9 cellular contexts compared by ENCODE assay signal in genomic region chr16:74775255-74775654, GRCh38. TPM values are rescaled to one million over a fixed set of nuclear protein-coding genes. Genes with fewer than 3 reads are reported as not detected.
DNase-seq lines count a peak whose midpoint lies in the region; ATAC-seq, FAIRE-seq and TF ChIP-seq lines count a peak whose summit lies in the region.
"Had no signal": no experiment of that assay in that cellular context is flagged by ENCODE, and none has a peak within 500 bp of the region (broad histone marks: within the 10 kb centered on the region; RNA-seq: fewer than 3 reads in every experiment).

No MANE protein-coding gene starts in this region.

- WGBS in K562 (ENCODE audit: insufficient coverage, low coverage, missing lambda C conversion rate) = 4% methylated on average over 5 of the region's 5 CpGs

- ATAC-seq in stimulated activated naive CD8-positive, alpha-beta T cell treated with anti-CD3 and anti-CD28 coated beads, Interleukin-15, Interleukin-2, amounts not matched to agents 100 U/mL and 50 U/mL, for 24 hours = no peak
- ATAC-seq in K562 (no peak), sciatic nerve (no peak), GM18511 (IDR thresholded peaks at IDR 0.05; ENCODE audit: unreplicated experiment) (no peak), GM19452 (IDR thresholded peaks at IDR 0.05; ENCODE audit: unreplicated experiment) (no peak)

- H3K4me2 ChIP-seq in K562 (ENCODE audit: insufficient read depth, low read length) = no peak overlapping the region

- H3K36me3 Mint-ChIP-seq in stimulated activated naive CD8-positive, alpha-beta T cell treated with anti-CD3 and anti-CD28 coated beads, Interleukin-15, Interleukin-2, amounts not matched to agents 100 ng/mL and 50 ng/mL, for 24 hours (ENCODE audit: low read depth) = no peaks in the 10 kb centered on the region
- no peaks in the 10 kb centered on the region for H3K36me3 Mint-ChIP-seq in mesothelial cell of epicardium

- intact Hi-C loops in K562 (cut with micrococcal nuclease) (loop anchor here (5.0 kb wide), 1 partner anchor 87 kb away; no protein-coding TSS in a partner anchor), sciatic nerve (cut with DNase I) (no loop called here)

- H3K4me1 Mint-ChIP-seq in stimulated activated naive CD8-positive, alpha-beta T cell treated with anti-CD3 and anti-CD28 coated beads, Interleukin-15, Interleukin-2, amounts not matched to agents 100 ng/mL and 50 ng/mL, for 24 hours (ENCODE audit: low read depth) = peaks cover 12% of the 10 kb centered on the region
- peaks cover 5% of the 10 kb centered on the region for H3K4me1 Mint-ChIP-seq in mesothelial cell of epicardium

- POLR2A ChIA-PET in K562 (lab: Yijun Ruan, JAX) = interaction anchor here (0.8 to 1.0 kb wide), 2 partner anchors 11 to 37 kb away, joined by 3 to 5 read pairs; no protein-coding TSS in a partner anchor

- in situ Hi-C loops in K562 (cut with MboI) = no loop called here

- H3K4me3 Mint-ChIP-seq in stimulated activated naive CD8-positive, alpha-beta T cell treated with anti-CD3 and anti-CD28 coated beads, Interleukin-15, Interleukin-2, amounts not matched to agents 100 ng/mL and 50 ng/mL, for 24 hours = peak overlapping the region; percentile 49
- H3K4me3 Mint-ChIP-seq in mesothelial cell of epicardium = peak overlapping the region; percentile 38

- CTCF ChIA-PET in K562 (lab: Yijun Ruan, JAX; ENCODE audit: low intra/inter-chr PET ratio) = no interaction called here

- no peak overlapping the region for H3K27ac Mint-ChIP-seq in stimulated activated naive CD8-positive, alpha-beta T cell treated with anti-CD3 and anti-CD28 coated beads, Interleukin-15, Interleukin-2, amounts not matched to agents 100 ng/mL and 50 ng/mL, for 24 hours
- H3K27ac Mint-ChIP-seq in mesothelial cell of epicardium = no peak overlapping the region

- TF ChIP-seq CTCF in K562 (IDR thresholded peaks at IDR 0.05 in 2 of 3, conservative IDR thresholded peaks at IDR 0.05 in 1 of 3; ENCODE audit: insufficient read depth in 2 of 3, low read depth in 1 of 3, low read length in 3 of 3) (no peak), mesothelial cell of epicardium (IDR thresholded peaks at IDR 0.05; ENCODE audit: unreplicated experiment) (no peak)

- no peak overlapping the region for H3K9ac ChIP-seq in K562 (ENCODE audit: insufficient read depth in 1 of 2, low read depth in 2 of 2, low read length in 2 of 2)

- peaks cover 24 to 51% of the 10 kb centered on the region in 2 experiments for H3K27me3 ChIP-seq in K562 (ENCODE audit: control insufficient read depth in 2 of 2, insufficient read depth in 2 of 2, low read length in 2 of 2)

- no peaks in the 10 kb centered on the region for H3K36me3 ChIP-seq in K562 (ENCODE audit: control insufficient read depth, insufficient read depth, low read length)

- H3K9me3 ChIP-seq in K562 (replicated peaks; ENCODE audit: control insufficient read depth, insufficient read depth, low read depth, low read length) = no peaks in the 10 kb centered on the region

- H2AFZ ChIP-seq in K562 (ENCODE audit: low read depth, low read length) = no peak overlapping the region

- no peak overlapping the region for H3K27ac ChIP-seq in K562 (ENCODE audit: extremely low read depth, low read depth, low read length)

- BruUV-seq in K562 (replicated peaks; lab: Mats Ljungman, UMichigan) = no TSS peak

- no peak for TF ChIP-seq EP300 in K562 (IDR thresholded peaks at IDR 0.05; ENCODE audit: low read length)

- H3K9me3 Mint-ChIP-seq in stimulated activated naive CD8-positive, alpha-beta T cell treated with anti-CD3 and anti-CD28 coated beads, Interleukin-15, Interleukin-2, amounts not matched to agents 100 ng/mL and 50 ng/mL, for 24 hours = no peaks in the 10 kb centered on the region
- no peaks in the 10 kb centered on the region for H3K9me3 Mint-ChIP-seq in mesothelial cell of epicardium

- no peak overlapping the region; the same call in 1 of the 2 replicates for H3K4me3 ChIP-seq in K562

- peaks cover 41% of the 10 kb centered on the region for H3K27me3 Mint-ChIP-seq in stimulated activated naive CD8-positive, alpha-beta T cell treated with anti-CD3 and anti-CD28 coated beads, Interleukin-15, Interleukin-2, amounts not matched to agents 100 ng/mL and 50 ng/mL, for 24 hours
- peaks cover 61% of the 10 kb centered on the region for H3K27me3 Mint-ChIP-seq in mesothelial cell of epicardium (ENCODE audit: low read depth)

- H3K9me1 ChIP-seq in K562 (ENCODE audit: control insufficient read depth, insufficient read depth, low read length) = no peaks in the 10 kb centered on the region

- no peaks in the 10 kb centered on the region for H3K79me2 ChIP-seq in K562 (ENCODE audit: control insufficient read depth, insufficient read depth, low read length)

- TF ChIP-seq POLR2A in K562 (conservative IDR thresholded peaks at IDR 0.05) = no peak

- FAIRE-seq in K562 (lab: Jason Lieb, UNC) = no peak
- FAIRE-seq: G401.6 had no signal

- peaks cover 10% of the 10 kb centered on the region; the same call in 1 of the 2 replicates for H4K20me1 ChIP-seq in K562 (replicated peaks; ENCODE audit: control insufficient read depth, insufficient read depth, low read length)

- H3K4me1 ChIP-seq in K562 (replicated peaks in 1 of 2; ENCODE audit: control insufficient read depth in 2 of 2, insufficient read depth in 2 of 2, low read length in 2 of 2) = peaks cover 0 to 12% of the 10 kb centered on the region in 2 experiments; a peak in 4 of 5 replicates

- TF ChIP-seq RAD21 in K562 (CRISPR knock-in tag; conservative IDR thresholded peaks at IDR 0.05 in 1 of 2, IDR thresholded peaks at IDR 0.05 in 1 of 2) = no peak

- no peak for DNase-seq in stimulated activated naive CD8-positive, alpha-beta T cell treated with anti-CD3 and anti-CD28 coated beads, Interleukin-15, Interleukin-2, amounts not matched to agents 100 U/mL and 50 U/mL, for 24 hours
- DNase-seq in K562 (ENCODE audit: extremely low read depth in 1 of 4, low spot score in 3 of 4) (no peak), mesothelial cell of epicardium (ENCODE audit: low spot score in 2 of 2, unreplicated experiment in 2 of 2) (no peak), sciatic nerve (ENCODE audit: low spot score) (no peak), NCI-H774 (lab: John Stamatoyannopoulos, UW) (no peak)

TF ChIP-seq in K562, 482 proteins besides CTCF, POLR2A, EP300 and RAD21:
- TF ChIP-seq MCM7 (IDR thresholded peaks at IDR 0.05) (no peak), JUND (IDR thresholded peaks at IDR 0.05; ENCODE audit: borderline replicate concordance, low read depth, low read length) (no peak), JUND (tag; IDR thresholded peaks at IDR 0.05; ENCODE audit: borderline replicate concordance, low read depth, low read length) (no peak), EGR1 (conservative IDR thresholded peaks at IDR 0.05) (0 out of 2 replicates have a peak, but pooled peaks have one; percentile 0)

RNA-seq across cellular contexts. Expression of gene FA2H, which starts 0.6 kb away (rescaled TPM):
- total RNA-seq in K562 (2011; cell fraction: chromatin; rRNA removed; ENCODE audit: low replicate concordance) = not detected in 2 replicates
- not detected in 2 replicates for total RNA-seq in K562 (2011; cell fraction: nucleolus; rRNA removed)
- not detected in 2 replicates for total RNA-seq in K562 (2011; cell fraction: nucleoplasm; rRNA removed)
- total RNA-seq in K562 (2014; rRNA removed) = not detected in 2 replicates
- total RNA-seq in K562 (2014; rRNA removed; fragmentation: Illumina TruSeq; extraction: Trizol) = not detected in 2 replicates
- total RNA-seq in K562 (2015; rRNA removed; fragmentation: Illumina TruSeq; extraction: Trizol) = not detected in 2 replicates
- total RNA-seq in K562 (2021) = not detected in 2 replicates
- polyA plus RNA-seq in K562 (2011; rRNA removed) = not detected in 2 replicates
- not detected in 2 replicates for polyA plus RNA-seq in K562 (2011; cell fraction: cytosol; rRNA removed)
- polyA plus RNA-seq in K562 (2011; cell fraction: nucleus; rRNA removed) = not detected in 2 replicates
- not detected in 2 replicates for polyA plus RNA-seq in K562 (2012)
- polyA plus RNA-seq in K562 (2014; fragmentation: Illumina TruSeq; extraction: Trizol) = not detected in 2 replicates
- not detected for polyA plus RNA-seq in K562 (2014; fragmentation: Nextera tagmentation; extraction: Ambion mirVana)
- not detected in 2 replicates for polyA plus RNA-seq in K562 (2014; rRNA removed)
- polyA minus RNA-seq in K562 (2011; rRNA and poly(A)+ RNA removed) = not detected in 2 replicates
- not detected in 2 replicates for polyA minus RNA-seq in K562 (2011; cell fraction: cytosol; rRNA and poly(A)+ RNA removed)
- not detected in 2 replicates for polyA minus RNA-seq in K562 (2011; cell fraction: nucleus; rRNA and poly(A)+ RNA removed)
- total RNA-seq in mesothelial cell of epicardium = 0.18 TPM in 1 of 3 replicates, not detected in the others
- total RNA-seq in sciatic nerve = 52.2 TPM

Comparison
In these comparisons a context has a peak if more than half of its experiments do, and no peak if none do; other contexts are left out.
1. RNA of gene FA2H, which starts 0.6 kb away (total RNA-seq): 52.2 TPM in sciatic nerve (single experiment); 0.18 TPM in mesothelial cell of epicardium and not detected in K562; every median in the first group is over 10 times any median in the second.